ENCODE assay signal across 1 cellular context in the genomic region with DNA sequence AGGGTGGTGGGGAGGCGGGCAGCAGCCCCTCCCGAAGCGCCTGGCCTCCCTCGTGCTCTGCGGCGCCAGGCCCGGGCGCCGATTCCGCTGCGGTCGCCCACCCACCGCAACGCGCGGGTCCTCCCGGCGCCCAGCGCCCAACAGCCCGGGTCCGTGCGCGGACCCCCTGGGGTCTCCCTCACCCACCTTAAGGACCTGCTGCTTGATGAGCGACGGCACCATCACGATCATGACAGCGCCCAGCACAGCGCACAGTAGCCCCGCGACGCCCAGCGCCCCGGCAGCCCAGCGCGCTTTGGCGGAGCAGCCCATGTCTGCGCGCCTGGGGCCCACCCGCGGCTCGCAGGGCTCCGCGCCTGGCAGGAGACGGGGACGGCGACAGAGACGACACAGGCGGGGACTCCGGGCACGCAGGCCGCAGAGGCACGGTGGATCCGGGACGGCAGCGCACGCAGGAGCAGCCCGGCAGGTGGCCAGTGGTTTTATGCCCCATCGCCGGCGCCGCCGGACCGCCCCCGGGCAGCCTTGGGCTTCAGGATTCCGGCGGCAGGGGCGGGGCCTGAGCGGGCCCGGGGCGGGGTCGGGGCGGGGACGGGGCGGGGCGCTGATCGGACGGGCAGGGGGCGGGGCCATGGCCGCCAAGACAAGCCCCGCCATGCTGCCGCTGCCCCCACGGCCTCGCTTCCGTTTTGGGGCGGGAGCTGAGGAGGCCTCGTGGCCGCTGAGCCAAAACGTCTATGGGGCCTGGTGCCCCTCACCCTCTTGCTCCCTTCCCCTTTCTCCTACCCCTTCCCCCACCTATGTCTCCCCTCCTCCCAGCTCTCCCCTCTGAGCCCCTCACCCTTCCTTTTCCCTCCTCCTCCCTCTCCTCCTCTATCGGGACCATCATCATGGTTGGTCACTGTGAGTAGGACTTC.
TF ChIP-seq lines count a peak whose summit lies in the region.

SCARB1 (minus strand) TSS at position 456 of the 917 bp plus-strand sequence; CDS start at position 312, 144 bp downstream.

TF ChIP-seq in HepG2, 621 proteins besides CTCF, POLR2A, EP300 and RAD21 (continued from another document and continues in another):
- TF ChIP-seq, protein P1, sequence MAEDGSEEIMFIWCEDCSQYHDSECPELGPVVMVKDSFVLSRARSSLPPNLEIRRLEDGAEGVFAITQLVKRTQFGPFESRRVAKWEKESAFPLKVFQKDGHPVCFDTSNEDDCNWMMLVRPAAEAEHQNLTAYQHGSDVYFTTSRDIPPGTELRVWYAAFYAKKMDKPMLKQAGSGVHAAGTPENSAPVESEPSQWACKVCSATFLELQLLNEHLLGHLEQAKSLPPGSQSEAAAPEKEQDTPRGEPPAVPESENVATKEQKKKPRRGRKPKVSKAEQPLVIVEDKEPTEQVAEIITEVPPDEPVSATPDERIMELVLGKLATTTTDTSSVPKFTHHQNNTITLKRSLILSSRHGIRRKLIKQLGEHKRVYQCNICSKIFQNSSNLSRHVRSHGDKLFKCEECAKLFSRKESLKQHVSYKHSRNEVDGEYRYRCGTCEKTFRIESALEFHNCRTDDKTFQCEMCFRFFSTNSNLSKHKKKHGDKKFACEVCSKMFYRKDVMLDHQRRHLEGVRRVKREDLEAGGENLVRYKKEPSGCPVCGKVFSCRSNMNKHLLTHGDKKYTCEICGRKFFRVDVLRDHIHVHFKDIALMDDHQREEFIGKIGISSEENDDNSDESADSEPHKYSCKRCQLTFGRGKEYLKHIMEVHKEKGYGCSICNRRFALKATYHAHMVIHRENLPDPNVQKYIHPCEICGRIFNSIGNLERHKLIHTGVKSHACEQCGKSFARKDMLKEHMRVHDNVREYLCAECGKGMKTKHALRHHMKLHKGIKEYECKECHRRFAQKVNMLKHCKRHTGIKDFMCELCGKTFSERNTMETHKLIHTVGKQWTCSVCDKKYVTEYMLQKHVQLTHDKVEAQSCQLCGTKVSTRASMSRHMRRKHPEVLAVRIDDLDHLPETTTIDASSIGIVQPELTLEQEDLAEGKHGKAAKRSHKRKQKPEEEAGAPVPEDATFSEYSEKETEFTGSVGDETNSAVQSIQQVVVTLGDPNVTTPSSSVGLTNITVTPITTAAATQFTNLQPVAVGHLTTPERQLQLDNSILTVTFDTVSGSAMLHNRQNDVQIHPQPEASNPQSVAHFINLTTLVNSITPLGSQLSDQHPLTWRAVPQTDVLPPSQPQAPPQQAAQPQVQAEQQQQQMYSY (CRISPR knock-in tag; IDR thresholded peaks at IDR 0.05) = peak; percentile 45; the same call in 1 of the 2 replicates
- TF ChIP-seq CHD2 (IDR thresholded peaks at IDR 0.05; ENCODE audit: low read depth, low read length) (no peak), ZBTB2 (CRISPR knock-in tag; IDR thresholded peaks at IDR 0.05; ENCODE audit: low read depth) (peak; percentile 56; the same call in 1 of the 2 replicates), ZNF816 (CRISPR knock-in tag; IDR thresholded peaks at IDR 0.05; ENCODE audit: borderline replicate concordance) (no peak; the same call in 1 of the 2 replicates), ZBTB46 (CRISPR knock-in tag; IDR thresholded peaks at IDR 0.05; ENCODE audit: borderline replicate concordance) (no peak), SP1 (IDR thresholded peaks at IDR 0.05) (no peak), SP1 (CRISPR knock-in tag; IDR thresholded peaks at IDR 0.05) (peak; percentile 71), HMG20A (CRISPR knock-in tag; IDR thresholded peaks at IDR 0.05; ENCODE audit: borderline replicate concordance) (no peak), SP5 (CRISPR knock-in tag; IDR thresholded peaks at IDR 0.05; ENCODE audit: borderline replicate concordance, low read depth) (peak; percentile 38; the same call in 1 of the 2 replicates), REL (CRISPR knock-in tag; conservative IDR thresholded peaks at IDR 0.05) (peak; percentile 79; the same call in 1 of the 2 replicates), RBM39 (IDR thresholded peaks at IDR 0.05; ENCODE audit: low read depth, low read length, poor library complexity, severe bottlenecking) (no peak), MEIS1 (CRISPR knock-in tag; IDR thresholded peaks at IDR 0.05; ENCODE audit: borderline replicate concordance) (no peak; the same call in 1 of the 2 replicates), SAFB2 (CRISPR knock-in tag; IDR thresholded peaks at IDR 0.05; ENCODE audit: borderline replicate concordance, low read depth) (peak; percentile 58; the same call in 1 of the 2 replicates), MAF1 (CRISPR knock-in tag; IDR thresholded peaks at IDR 0.05; ENCODE audit: borderline replicate concordance) (peak; percentile 58; the same call in 1 of the 2 replicates), MTERF4 (CRISPR knock-in tag; IDR thresholded peaks at IDR 0.05) (no peak), ZNF724P (CRISPR knock-in tag; IDR thresholded peaks at IDR 0.05; ENCODE audit: borderline replicate concordance) (0 out of 2 replicates have a peak, but pooled peaks have one; percentile 2), ZNF546 (CRISPR knock-in tag; conservative IDR thresholded peaks at IDR 0.05) (no peak; the same call in 1 of the 2 replicates), TBP (CRISPR knock-in tag; IDR thresholded peaks at IDR 0.05) (no peak), ZNF136 (CRISPR knock-in tag; IDR thresholded peaks at IDR 0.05; ENCODE audit: low read depth) (no peak), NFYB (CRISPR knock-in tag; IDR thresholded peaks at IDR 0.05) (no peak), NR2F2 (IDR thresholded peaks at IDR 0.05; ENCODE audit: borderline replicate concordance, low read depth) (no peak), ZNF251 (CRISPR knock-in tag; IDR thresholded peaks at IDR 0.05) (no peak), ZNF597 (CRISPR knock-in tag; IDR thresholded peaks at IDR 0.05) (0 out of 2 replicates have a peak, but pooled peaks have one; percentile 23), ZNF792 (CRISPR knock-in tag; IDR thresholded peaks at IDR 0.05) (peak; percentile 83), PHF21A (CRISPR knock-in tag; IDR thresholded peaks at IDR 0.05) (no peak), MLLT10 (CRISPR knock-in tag; IDR thresholded peaks at IDR 0.05) (no peak), RFX5 (IDR thresholded peaks at IDR 0.05; ENCODE audit: low read depth, low read length) (no peak)
- TF ChIP-seq, protein P2, sequence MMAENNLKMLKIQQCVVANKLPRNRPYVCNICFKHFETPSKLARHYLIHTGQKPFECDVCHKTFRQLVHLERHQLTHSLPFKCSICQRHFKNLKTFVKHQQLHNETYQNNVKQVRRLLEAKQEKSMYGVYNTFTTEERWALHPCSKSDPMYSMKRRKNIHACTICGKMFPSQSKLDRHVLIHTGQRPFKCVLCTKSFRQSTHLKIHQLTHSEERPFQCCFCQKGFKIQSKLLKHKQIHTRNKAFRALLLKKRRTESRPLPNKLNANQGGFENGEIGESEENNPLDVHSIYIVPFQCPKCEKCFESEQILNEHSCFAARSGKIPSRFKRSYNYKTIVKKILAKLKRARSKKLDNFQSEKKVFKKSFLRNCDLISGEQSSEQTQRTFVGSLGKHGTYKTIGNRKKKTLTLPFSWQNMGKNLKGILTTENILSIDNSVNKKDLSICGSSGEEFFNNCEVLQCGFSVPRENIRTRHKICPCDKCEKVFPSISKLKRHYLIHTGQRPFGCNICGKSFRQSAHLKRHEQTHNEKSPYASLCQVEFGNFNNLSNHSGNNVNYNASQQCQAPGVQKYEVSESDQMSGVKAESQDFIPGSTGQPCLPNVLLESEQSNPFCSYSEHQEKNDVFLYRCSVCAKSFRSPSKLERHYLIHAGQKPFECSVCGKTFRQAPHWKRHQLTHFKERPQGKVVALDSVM (CRISPR knock-in tag; IDR thresholded peaks at IDR 0.05) = peak; percentile 59; the same call in 1 of the 2 replicates
- TF ChIP-seq, protein P3, sequence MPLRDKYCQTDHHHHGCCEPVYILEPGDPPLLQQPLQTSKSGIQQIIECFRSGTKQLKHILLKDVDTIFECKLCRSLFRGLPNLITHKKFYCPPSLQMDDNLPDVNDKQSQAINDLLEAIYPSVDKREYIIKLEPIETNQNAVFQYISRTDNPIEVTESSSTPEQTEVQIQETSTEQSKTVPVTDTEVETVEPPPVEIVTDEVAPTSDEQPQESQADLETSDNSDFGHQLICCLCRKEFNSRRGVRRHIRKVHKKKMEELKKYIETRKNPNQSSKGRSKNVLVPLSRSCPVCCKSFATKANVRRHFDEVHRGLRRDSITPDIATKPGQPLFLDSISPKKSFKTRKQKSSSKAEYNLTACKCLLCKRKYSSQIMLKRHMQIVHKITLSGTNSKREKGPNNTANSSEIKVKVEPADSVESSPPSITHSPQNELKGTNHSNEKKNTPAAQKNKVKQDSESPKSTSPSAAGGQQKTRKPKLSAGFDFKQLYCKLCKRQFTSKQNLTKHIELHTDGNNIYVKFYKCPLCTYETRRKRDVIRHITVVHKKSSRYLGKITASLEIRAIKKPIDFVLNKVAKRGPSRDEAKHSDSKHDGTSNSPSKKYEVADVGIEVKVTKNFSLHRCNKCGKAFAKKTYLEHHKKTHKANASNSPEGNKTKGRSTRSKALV (CRISPR knock-in tag; IDR thresholded peaks at IDR 0.05) = peak; percentile 85
- TF ChIP-seq, protein P4, sequence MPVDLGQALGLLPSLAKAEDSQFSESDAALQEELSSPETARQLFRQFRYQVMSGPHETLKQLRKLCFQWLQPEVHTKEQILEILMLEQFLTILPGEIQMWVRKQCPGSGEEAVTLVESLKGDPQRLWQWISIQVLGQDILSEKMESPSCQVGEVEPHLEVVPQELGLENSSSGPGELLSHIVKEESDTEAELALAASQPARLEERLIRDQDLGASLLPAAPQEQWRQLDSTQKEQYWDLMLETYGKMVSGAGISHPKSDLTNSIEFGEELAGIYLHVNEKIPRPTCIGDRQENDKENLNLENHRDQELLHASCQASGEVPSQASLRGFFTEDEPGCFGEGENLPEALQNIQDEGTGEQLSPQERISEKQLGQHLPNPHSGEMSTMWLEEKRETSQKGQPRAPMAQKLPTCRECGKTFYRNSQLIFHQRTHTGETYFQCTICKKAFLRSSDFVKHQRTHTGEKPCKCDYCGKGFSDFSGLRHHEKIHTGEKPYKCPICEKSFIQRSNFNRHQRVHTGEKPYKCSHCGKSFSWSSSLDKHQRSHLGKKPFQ (CRISPR knock-in tag; IDR thresholded peaks at IDR 0.05; ENCODE audit: insufficient replicate concordance) = no peak
- TF ChIP-seq, protein P5, sequence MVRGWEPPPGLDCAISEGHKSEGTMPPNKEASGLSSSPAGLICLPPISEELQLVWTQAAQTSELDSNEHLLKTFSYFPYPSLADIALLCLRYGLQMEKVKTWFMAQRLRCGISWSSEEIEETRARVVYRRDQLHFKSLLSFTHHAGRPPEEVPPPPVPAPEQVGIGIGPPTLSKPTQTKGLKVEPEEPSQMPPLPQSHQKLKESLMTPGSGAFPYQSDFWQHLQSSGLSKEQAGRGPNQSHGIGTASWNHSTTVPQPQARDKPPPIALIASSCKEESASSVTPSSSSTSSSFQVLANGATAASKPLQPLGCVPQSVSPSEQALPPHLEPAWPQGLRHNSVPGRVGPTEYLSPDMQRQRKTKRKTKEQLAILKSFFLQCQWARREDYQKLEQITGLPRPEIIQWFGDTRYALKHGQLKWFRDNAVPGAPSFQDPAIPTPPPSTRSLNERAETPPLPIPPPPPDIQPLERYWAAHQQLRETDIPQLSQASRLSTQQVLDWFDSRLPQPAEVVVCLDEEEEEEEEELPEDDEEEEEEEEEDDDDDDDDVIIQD (CRISPR knock-in tag; IDR thresholded peaks at IDR 0.05; ENCODE audit: low read depth) = no peak
